8 cellular contexts compared by ENCODE assay signal in genomic region chr5:113488645-113489184, GRCh38. TPM values are rescaled to one million over a fixed set of nuclear protein-coding genes. Genes with fewer than 3 reads are reported as not detected.
A peak's percentile ranks its signal among the peaks of the same experiment; 100 is the strongest.
DNase-seq lines count a peak whose midpoint lies in the region; ATAC-seq lines count a peak whose summit lies in the region.

No MANE protein-coding gene starts in this region.

- H3K36me3 ChIP-seq in iPS-18a (ENCODE audit: control insufficient read depth, low read depth, low read length) (no peaks in the 10 kb centered on the region), stomach smooth muscle (ENCODE audit: control insufficient read depth in 2 of 2, insufficient read depth in 2 of 2, low read length in 2 of 2) (no peaks in the 10 kb centered on the region)

- no peaks in the 10 kb centered on the region for H3K4me1 Mint-ChIP-seq in activated T-helper 17 cell treated with anti-CD3 and anti-CD28 coated beads, Interleukin-2, amount 50 U/mL, for 72 hours

- H3K9me3 ChIP-seq in iPS-18a (ENCODE audit: control insufficient read depth, low read depth, low read length) = peaks cover 6% of the 10 kb centered on the region
- H3K9me3 ChIP-seq in stomach smooth muscle (ENCODE audit: control insufficient read depth in 2 of 2, low read length in 2 of 2) = peaks cover 0 to 4% of the 10 kb centered on the region in 2 donors

- peak overlapping the region; percentile 78 for H3K4me3 ChIP-seq in iPS-18a (ENCODE audit: low read length)
- peak overlapping the region; percentile 82 to 86 for H3K4me3 ChIP-seq in stomach smooth muscle (ENCODE audit: low read length in 2 of 2)

- no peaks in the 10 kb centered on the region for H3K36me3 Mint-ChIP-seq in activated T-helper 17 cell treated with anti-CD3 and anti-CD28 coated beads, Interleukin-2, amount 50 U/mL, for 72 hours (ENCODE audit: low read depth)

- H3K4me1 ChIP-seq in iPS-18a (ENCODE audit: control insufficient read depth, low read depth, low read length) (peaks cover 3% of the 10 kb centered on the region), stomach smooth muscle (ENCODE audit: control insufficient read depth, insufficient read depth, low read length) (peaks cover 14% of the 10 kb centered on the region)

- H3K9me3 Mint-ChIP-seq in activated T-helper 17 cell treated with anti-CD3 and anti-CD28 coated beads, Interleukin-2, amount 50 U/mL, for 72 hours = peaks cover 7% of the 10 kb centered on the region

- H3K27ac Mint-ChIP-seq in activated T-helper 17 cell treated with anti-CD3 and anti-CD28 coated beads, Interleukin-2, amount 50 U/mL, for 72 hours = no peak overlapping the region

- peaks cover 36% of the 10 kb centered on the region for H3K27me3 Mint-ChIP-seq in activated T-helper 17 cell treated with anti-CD3 and anti-CD28 coated beads, Interleukin-2, amount 50 U/mL, for 72 hours

- DNase-seq in NCI-H146 (lab: John Stamatoyannopoulos, UW) = peak; percentile 38
- DNase-seq in NCI-H146 treated with DMSO at 0.1 percent for 48 hours (lab: John Stamatoyannopoulos, UW; ENCODE audit: unreplicated experiment) = no peak
- no peak for DNase-seq in cerebellar nuclear complex (lab: John Stamatoyannopoulos, UW)
- DNase-seq in SHP77 treated with DMSO at 0.1 percent for 48 hours (lab: John Stamatoyannopoulos, UW) = no peak
- no peak for DNase-seq in NCI-H1436 (lab: John Stamatoyannopoulos, UW)

- H3K27me3 ChIP-seq in iPS-18a (ENCODE audit: control insufficient read depth, insufficient read depth, low read length) (peaks cover 46% of the 10 kb centered on the region), stomach smooth muscle (ENCODE audit: control insufficient read depth in 1 of 2, insufficient read depth in 2 of 2, low read length in 2 of 2) (peaks cover 0 to 3% of the 10 kb centered on the region in 2 donors)

- peak overlapping the region; percentile 52 for H3K9ac ChIP-seq in iPS-18a (ENCODE audit: low read length)
- H3K9ac ChIP-seq in stomach smooth muscle (ENCODE audit: low read length in 2 of 2) = peak overlapping the region; percentile 70 to 81

- H3K27ac ChIP-seq in iPS-18a (ENCODE audit: low read length) = no peak overlapping the region
- H3K27ac ChIP-seq in stomach smooth muscle (ENCODE audit: low read length) = no peak overlapping the region

- H3K4me3 Mint-ChIP-seq in activated T-helper 17 cell treated with anti-CD3 and anti-CD28 coated beads, Interleukin-2, amount 50 U/mL, for 72 hours = peak overlapping the region; percentile 77

- ATAC-seq in activated T-helper 17 cell treated with anti-CD3 and anti-CD28 coated beads, Interleukin-2, amount 50 U/mL, for 72 hours (replicated peaks) = peak; percentile 28

RNA-seq across cellular contexts. Expression of gene MCC, which starts 0.5 kb away (rescaled TPM):
- 1 to 10 TPM; 4.3 TPM for total RNA-seq in activated T-helper 17 cell treated with anti-CD3 and anti-CD28 coated beads, Interleukin-2, amount 50 U/mL, for 72 hours

RNA-seq across cellular contexts. Expression of gene YTHDC2, which starts 24.8 kb away (rescaled TPM):
- total RNA-seq in activated T-helper 17 cell treated with anti-CD3 and anti-CD28 coated beads, Interleukin-2, amount 50 U/mL, for 72 hours = 10 to 100 TPM; 21.0 to 26.4 TPM

RNA-seq across cellular contexts. Expression of gene TSSK1B, which starts 53.9 kb away (rescaled TPM):
- not detected for total RNA-seq in activated T-helper 17 cell treated with anti-CD3 and anti-CD28 coated beads, Interleukin-2, amount 50 U/mL, for 72 hours
